Comparison of ENCODE assay signal across 1 cellular context in the genomic region with DNA sequence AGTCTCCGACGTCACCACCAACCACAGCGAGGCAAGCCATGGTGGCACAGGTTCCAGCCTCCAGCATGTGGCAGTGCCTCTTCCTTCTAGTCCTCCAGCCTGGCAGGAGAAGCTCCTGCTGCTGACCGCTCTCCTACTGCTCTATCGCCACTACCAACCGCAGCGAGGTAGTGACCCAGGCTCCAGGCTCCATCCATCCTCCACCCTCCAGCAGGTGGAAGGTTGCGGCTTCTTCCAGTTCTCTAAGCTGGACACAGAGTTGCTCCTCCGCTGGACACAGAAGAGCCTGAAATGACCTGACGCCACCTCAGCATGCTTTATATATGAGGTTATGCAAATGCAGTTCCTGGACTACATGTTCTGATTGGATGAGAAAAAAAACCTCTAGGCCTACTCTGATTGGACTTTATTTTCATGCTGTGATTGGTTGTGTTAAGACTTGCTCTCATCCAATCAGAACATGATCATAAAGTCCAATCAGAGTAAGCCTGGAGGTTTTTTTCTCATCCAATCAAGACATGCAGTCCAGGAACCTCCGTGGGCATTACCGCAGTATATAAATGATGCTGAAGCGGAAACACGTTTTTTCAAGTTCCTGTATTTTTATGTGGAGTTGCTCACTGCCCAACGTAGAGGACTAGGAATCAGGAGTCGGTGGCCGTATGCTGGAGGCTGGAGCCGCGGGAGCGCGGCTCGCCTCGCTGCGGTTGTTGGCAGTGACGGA.
TF ChIP-seq lines count a peak whose summit lies in the region.
"Not testable (repeated sequence)": the region's sequence is repeated elsewhere in the genome, so short reads cannot be mapped to it uniquely, and the experiment has no call there.

No MANE protein-coding gene starts in this region.

TF ChIP-seq in K562, 482 proteins besides CTCF, POLR2A, EP300 and RAD21 (continued from another document):
- TF ChIP-seq, protein P1, sequence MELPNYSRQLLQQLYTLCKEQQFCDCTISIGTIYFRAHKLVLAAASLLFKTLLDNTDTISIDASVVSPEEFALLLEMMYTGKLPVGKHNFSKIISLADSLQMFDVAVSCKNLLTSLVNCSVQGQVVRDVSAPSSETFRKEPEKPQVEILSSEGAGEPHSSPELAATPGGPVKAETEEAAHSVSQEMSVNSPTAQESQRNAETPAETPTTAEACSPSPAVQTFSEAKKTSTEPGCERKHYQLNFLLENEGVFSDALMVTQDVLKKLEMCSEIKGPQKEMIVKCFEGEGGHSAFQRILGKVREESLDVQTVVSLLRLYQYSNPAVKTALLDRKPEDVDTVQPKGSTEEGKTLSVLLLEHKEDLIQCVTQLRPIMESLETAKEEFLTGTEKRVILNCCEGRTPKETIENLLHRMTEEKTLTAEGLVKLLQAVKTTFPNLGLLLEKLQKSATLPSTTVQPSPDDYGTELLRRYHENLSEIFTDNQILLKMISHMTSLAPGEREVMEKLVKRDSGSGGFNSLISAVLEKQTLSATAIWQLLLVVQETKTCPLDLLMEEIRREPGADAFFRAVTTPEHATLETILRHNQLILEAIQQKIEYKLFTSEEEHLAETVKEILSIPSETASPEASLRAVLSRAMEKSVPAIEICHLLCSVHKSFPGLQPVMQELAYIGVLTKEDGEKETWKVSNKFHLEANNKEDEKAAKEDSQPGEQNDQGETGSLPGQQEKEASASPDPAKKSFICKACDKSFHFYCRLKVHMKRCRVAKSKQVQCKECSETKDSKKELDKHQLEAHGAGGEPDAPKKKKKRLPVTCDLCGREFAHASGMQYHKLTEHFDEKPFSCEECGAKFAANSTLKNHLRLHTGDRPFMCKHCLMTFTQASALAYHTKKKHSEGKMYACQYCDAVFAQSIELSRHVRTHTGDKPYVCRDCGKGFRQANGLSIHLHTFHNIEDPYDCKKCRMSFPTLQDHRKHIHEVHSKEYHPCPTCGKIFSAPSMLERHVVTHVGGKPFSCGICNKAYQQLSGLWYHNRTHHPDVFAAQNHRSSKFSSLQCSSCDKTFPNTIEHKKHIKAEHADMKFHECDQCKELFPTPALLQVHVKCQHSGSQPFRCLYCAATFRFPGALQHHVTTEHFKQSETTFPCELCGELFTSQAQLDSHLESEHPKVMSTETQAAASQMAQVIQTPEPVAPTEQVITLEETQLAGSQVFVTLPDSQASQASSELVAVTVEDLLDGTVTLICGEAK (IDR thresholded peaks at IDR 0.05) = peak; percentile 47; the same call in 1 of the 2 replicates
- TF ChIP-seq, protein P1 (CRISPR knock-in tag; IDR thresholded peaks at IDR 0.05) = not testable (repeated sequence)
- TF ChIP-seq, protein P2, sequence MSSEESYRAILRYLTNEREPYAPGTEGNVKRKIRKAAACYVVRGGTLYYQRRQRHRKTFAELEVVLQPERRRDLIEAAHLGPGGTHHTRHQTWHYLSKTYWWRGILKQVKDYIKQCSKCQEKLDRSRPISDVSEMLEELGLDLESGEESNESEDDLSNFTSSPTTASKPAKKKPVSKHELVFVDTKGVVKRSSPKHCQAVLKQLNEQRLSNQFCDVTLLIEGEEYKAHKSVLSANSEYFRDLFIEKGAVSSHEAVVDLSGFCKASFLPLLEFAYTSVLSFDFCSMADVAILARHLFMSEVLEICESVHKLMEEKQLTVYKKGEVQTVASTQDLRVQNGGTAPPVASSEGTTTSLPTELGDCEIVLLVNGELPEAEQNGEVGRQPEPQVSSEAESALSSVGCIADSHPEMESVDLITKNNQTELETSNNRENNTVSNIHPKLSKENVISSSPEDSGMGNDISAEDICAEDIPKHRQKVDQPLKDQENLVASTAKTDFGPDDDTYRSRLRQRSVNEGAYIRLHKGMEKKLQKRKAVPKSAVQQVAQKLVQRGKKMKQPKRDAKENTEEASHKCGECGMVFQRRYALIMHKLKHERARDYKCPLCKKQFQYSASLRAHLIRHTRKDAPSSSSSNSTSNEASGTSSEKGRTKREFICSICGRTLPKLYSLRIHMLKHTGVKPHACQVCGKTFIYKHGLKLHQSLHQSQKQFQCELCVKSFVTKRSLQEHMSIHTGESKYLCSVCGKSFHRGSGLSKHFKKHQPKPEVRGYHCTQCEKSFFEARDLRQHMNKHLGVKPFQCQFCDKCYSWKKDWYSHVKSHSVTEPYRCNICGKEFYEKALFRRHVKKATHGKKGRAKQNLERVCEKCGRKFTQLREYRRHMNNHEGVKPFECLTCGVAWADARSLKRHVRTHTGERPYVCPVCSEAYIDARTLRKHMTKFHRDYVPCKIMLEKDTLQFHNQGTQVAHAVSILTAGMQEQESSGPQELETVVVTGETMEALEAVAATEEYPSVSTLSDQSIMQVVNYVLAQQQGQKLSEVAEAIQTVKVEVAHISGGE (CRISPR knock-in tag; IDR thresholded peaks at IDR 0.05) = 0 out of 6 replicates have a peak, but pooled peaks of 1 of the 3 experiments have one; percentile 25
- TF ChIP-seq FOS (IDR thresholded peaks at IDR 0.05; ENCODE audit: extremely low read depth, insufficient read length) (peak; percentile 54), POLR2H (tag; IDR thresholded peaks at IDR 0.05; ENCODE audit: low read depth) (peak; percentile 94), TAF9B (IDR thresholded peaks at IDR 0.05; ENCODE audit: partially characterized antibody) (peak; percentile 26), ZNF436 (CRISPR knock-in tag; IDR thresholded peaks at IDR 0.05) (0 out of 2 replicates have a peak, but pooled peaks have one; percentile 47), NFYB (IDR thresholded peaks at IDR 0.05; ENCODE audit: extremely low read depth, insufficient read length) (peak; percentile 55), ZKSCAN1 (IDR thresholded peaks at IDR 0.05; ENCODE audit: low read depth, low read length) (0 out of 2 replicates have a peak, but pooled peaks have one; percentile 34), ASH1L (IDR thresholded peaks at IDR 0.05; ENCODE audit: borderline replicate concordance, low read depth, partially characterized antibody) (peak; percentile 78), PML (IDR thresholded peaks at IDR 0.05; ENCODE audit: low read length) (peak; percentile 52), MTA3 (IDR thresholded peaks at IDR 0.05; ENCODE audit: borderline replicate concordance) (peak; percentile 98), MYC (IDR thresholded peaks at IDR 0.05; ENCODE audit: low read depth, low read length) (peak; percentile 11; the same call in 1 of the 2 replicates), POLR2G (IDR thresholded peaks at IDR 0.05; ENCODE audit: low read depth, low read length) (peak; percentile 76), CXXC5 (CRISPR knock-in tag; IDR thresholded peaks at IDR 0.05) (peak; percentile 93), POLR2B (IDR thresholded peaks at IDR 0.05; ENCODE audit: low read depth, partially characterized antibody) (peak; percentile 58)
- TF ChIP-seq, protein P3, sequence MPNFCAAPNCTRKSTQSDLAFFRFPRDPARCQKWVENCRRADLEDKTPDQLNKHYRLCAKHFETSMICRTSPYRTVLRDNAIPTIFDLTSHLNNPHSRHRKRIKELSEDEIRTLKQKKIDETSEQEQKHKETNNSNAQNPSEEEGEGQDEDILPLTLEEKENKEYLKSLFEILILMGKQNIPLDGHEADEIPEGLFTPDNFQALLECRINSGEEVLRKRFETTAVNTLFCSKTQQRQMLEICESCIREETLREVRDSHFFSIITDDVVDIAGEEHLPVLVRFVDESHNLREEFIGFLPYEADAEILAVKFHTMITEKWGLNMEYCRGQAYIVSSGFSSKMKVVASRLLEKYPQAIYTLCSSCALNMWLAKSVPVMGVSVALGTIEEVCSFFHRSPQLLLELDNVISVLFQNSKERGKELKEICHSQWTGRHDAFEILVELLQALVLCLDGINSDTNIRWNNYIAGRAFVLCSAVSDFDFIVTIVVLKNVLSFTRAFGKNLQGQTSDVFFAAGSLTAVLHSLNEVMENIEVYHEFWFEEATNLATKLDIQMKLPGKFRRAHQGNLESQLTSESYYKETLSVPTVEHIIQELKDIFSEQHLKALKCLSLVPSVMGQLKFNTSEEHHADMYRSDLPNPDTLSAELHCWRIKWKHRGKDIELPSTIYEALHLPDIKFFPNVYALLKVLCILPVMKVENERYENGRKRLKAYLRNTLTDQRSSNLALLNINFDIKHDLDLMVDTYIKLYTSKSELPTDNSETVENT (CRISPR knock-in tag; IDR thresholded peaks at IDR 0.05) = peak; percentile 40; the same call in 1 of the 2 replicates
- TF ChIP-seq, protein P4, sequence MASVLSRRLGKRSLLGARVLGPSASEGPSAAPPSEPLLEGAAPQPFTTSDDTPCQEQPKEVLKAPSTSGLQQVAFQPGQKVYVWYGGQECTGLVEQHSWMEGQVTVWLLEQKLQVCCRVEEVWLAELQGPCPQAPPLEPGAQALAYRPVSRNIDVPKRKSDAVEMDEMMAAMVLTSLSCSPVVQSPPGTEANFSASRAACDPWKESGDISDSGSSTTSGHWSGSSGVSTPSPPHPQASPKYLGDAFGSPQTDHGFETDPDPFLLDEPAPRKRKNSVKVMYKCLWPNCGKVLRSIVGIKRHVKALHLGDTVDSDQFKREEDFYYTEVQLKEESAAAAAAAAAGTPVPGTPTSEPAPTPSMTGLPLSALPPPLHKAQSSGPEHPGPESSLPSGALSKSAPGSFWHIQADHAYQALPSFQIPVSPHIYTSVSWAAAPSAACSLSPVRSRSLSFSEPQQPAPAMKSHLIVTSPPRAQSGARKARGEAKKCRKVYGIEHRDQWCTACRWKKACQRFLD (CRISPR knock-in tag; IDR thresholded peaks at IDR 0.05) = 0 out of 2 replicates have a peak, but pooled peaks have one; percentile 30
- TF ChIP-seq, protein P5, sequence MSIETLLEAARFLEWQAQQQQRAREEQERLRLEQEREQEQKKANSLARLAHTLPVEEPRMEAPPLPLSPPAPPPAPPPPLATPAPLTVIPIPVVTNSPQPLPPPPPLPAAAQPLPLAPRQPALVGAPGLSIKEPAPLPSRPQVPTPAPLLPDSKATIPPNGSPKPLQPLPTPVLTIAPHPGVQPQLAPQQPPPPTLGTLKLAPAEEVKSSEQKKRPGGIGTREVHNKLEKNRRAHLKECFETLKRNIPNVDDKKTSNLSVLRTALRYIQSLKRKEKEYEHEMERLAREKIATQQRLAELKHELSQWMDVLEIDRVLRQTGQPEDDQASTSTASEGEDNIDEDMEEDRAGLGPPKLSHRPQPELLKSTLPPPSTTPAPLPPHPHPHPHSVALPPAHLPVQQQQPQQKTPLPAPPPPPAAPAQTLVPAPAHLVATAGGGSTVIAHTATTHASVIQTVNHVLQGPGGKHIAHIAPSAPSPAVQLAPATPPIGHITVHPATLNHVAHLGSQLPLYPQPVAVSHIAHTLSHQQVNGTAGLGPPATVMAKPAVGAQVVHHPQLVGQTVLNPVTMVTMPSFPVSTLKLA (conservative IDR thresholded peaks at IDR 0.05) = peak; percentile 39 to 54
- TF ChIP-seq MYC (CRISPR knock-in tag; IDR thresholded peaks at IDR 0.05; ENCODE audit: borderline replicate concordance, low read depth) = not testable (repeated sequence)
